9 cellular contexts compared by ENCODE assay signal in genomic region chr15:36428102-36428845, GRCh38.
DNase-seq lines count a peak whose midpoint lies in the region; ATAC-seq and TF ChIP-seq lines count a peak whose summit lies in the region.
"Had no signal": no experiment of that assay in that cellular context is flagged by ENCODE, and none has a peak within 500 bp of the region (broad histone marks: within the 10 kb centered on the region; RNA-seq: fewer than 3 reads in every experiment).

No MANE protein-coding gene starts in this region.

- no peaks in the 10 kb centered on the region for H3K9me3 ChIP-seq in transverse colon

- ATAC-seq in GM21390 (IDR thresholded peaks at IDR 0.05; ENCODE audit: unreplicated experiment) = no peak

- H3K27ac ChIP-seq in transverse colon = no peak overlapping the region

- no peaks in the 10 kb centered on the region for H3K27me3 ChIP-seq in transverse colon

- H3K4me1 ChIP-seq in transverse colon = no peaks in the 10 kb centered on the region

- DNase-seq in HPDE6-E6E7 (ENCODE audit: extremely low spot score) (peak; percentile 72), SW480 (ENCODE audit: low spot score) (peak; percentile 76), fibroblast of villous mesenchyme (ENCODE audit: low read depth) (peak; percentile 98), stromal cell of bone marrow (ENCODE audit: low read depth) (peak; percentile 98), NCI-H2081 (lab: John Stamatoyannopoulos, UW) (no peak), transverse colon (no peak), DMS 273 (lab: John Stamatoyannopoulos, UW; ENCODE audit: unreplicated experiment) (no peak)
- DNase-seq: activated effector memory CD4-positive, alpha-beta T cell treated with anti-CD3 and anti-CD28 coated beads, Interleukin-2, amount 50 U/mL, for 16 hours had no signal

- H3K4me3 ChIP-seq in fibroblast of villous mesenchyme (ENCODE audit: low read depth, low read length) (no peak overlapping the region), transverse colon (no peak overlapping the region)

- TF ChIP-seq CTCF in fibroblast of villous mesenchyme (IDR thresholded peaks at IDR 0.05; ENCODE audit: insufficient read depth, low read depth, low read length) = no peak
- no peak for TF ChIP-seq CTCF in transverse colon (IDR thresholded peaks at IDR 0.05)

- no peaks in the 10 kb centered on the region for H3K36me3 ChIP-seq in transverse colon

- TF ChIP-seq EP300 in transverse colon (IDR thresholded peaks at IDR 0.05; ENCODE audit: low read depth) = no peak

- 71 to 90% methylated on average over 4 of the region's 4 CpGs for WGBS in transverse colon (ENCODE audit: low coverage in 1 of 2), 2 donors

- intact Hi-C loops in transverse colon (cut with DNase I; ENCODE audit: low total_unique reads) = no loop called here

- in situ Hi-C loops in transverse colon (cut with MboI; ENCODE audit: low pct_ligation_motif_present in 1 of 4, low pct_unique_long_range_greater_than_20kb in 1 of 4, low sequenced_read_pairs in 3 of 4) = no loop called here

- no peak for TF ChIP-seq POLR2A in transverse colon (IDR thresholded peaks at IDR 0.05)

Comparison
In these comparisons a context has a peak if more than half of its experiments do, and no peak if none do; other contexts are left out.
1. DNase-seq: peak in HPDE6-E6E7 (single experiment), SW480 (single experiment), fibroblast of villous mesenchyme (single experiment) and stromal cell of bone marrow (single experiment); none in NCI-H2081 (0 of 2), transverse colon (single experiment) and DMS 273 (single experiment).